Comparison of ENCODE assay signal across 1 cellular context in the genomic region with DNA sequence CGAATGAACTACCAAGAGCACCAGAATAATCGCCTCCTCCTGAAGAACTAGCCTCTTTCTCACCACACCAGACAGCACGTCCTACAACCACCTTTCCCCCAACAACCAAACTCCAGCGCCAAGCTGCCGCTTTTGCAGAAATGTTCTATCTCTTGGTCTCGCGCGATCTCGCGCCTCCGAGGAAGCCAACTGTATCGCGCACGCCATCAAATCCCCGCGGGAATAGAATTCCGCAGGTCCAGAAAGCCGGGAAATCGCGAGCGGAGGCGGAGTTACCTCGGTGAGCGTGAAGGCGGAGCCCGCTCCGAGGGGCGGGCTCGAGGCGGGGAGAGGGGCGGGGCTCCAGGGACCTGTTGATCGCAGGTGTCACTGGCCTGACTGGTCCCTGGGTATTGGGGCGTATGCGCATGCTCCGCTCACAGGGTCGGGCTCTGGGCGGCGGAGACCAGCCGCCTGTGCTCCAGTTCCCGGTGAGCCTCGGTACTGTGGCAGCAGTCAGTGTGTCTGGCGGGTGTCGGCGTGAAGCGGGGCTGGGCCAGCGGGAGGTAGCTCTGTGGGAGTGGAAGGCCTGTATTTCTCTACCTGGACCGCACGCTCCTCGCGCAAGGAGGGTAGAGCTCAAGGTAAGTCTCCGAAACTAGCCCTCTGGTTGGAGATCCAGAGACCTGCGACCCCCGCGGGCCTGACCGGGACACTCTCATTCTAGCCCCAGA.
A peak's percentile ranks its signal among the peaks of the same experiment; 100 is the strongest.
TF ChIP-seq lines count a peak whose summit lies in the region.

A gene (plus strand): TSS at position 463 of the 713 bp plus-strand sequence. CDS start 27,047 bp downstream, outside the sequence.

TF ChIP-seq in HepG2, 621 proteins besides CTCF, POLR2A, EP300 and RAD21 (continued from another document and continues in another):
- TF ChIP-seq ZNF614 (CRISPR knock-in tag; IDR thresholded peaks at IDR 0.05; ENCODE audit: borderline replicate concordance): no peak; the same call in 1 of the 2 replicates
- TF ChIP-seq, protein P1, sequence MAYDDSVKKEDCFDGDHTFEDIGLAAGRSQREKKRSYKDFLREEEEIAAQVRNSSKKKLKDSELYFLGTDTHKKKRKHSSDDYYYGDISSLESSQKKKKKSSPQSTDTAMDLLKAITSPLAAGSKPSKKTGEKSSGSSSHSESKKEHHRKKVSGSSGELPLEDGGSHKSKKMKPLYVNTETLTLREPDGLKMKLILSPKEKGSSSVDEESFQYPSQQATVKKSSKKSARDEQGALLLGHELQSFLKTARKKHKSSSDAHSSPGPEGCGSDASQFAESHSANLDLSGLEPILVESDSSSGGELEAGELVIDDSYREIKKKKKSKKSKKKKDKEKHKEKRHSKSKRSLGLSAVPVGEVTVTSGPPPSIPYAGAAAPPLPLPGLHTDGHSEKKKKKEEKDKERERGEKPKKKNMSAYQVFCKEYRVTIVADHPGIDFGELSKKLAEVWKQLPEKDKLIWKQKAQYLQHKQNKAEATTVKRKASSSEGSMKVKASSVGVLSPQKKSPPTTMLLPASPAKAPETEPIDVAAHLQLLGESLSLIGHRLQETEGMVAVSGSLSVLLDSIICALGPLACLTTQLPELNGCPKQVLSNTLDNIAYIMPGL (CRISPR knock-in tag; IDR thresholded peaks at IDR 0.05; ENCODE audit: borderline replicate concordance in 1 of 2, low read depth in 1 of 2): peak in 1 of 2 experiments; percentile 51; a peak in 1 of 4 replicates
- no peak for TF ChIP-seq SRSF4 (IDR thresholded peaks at IDR 0.05; ENCODE audit: low read depth, low read length, poor library complexity, severe bottlenecking)
- TF ChIP-seq WIZ (CRISPR knock-in tag; IDR thresholded peaks at IDR 0.05): 0 out of 2 replicates have a peak, but pooled peaks have one; percentile 45
- TF ChIP-seq ZNF543 (CRISPR knock-in tag; IDR thresholded peaks at IDR 0.05): peak; percentile 76; the same call in 1 of the 2 replicates
- TF ChIP-seq ZNF616 (CRISPR knock-in tag; IDR thresholded peaks at IDR 0.05; ENCODE audit: low read depth): peak; percentile 86
- no peak for TF ChIP-seq RORA (CRISPR knock-in tag; IDR thresholded peaks at IDR 0.05)
- no peak for TF ChIP-seq NFE2 (CRISPR knock-in tag; IDR thresholded peaks at IDR 0.05)
- no peak for TF ChIP-seq KDM5A (IDR thresholded peaks at IDR 0.05; ENCODE audit: borderline replicate concordance, low read length)
- TF ChIP-seq TARDBP (CRISPR knock-in tag; IDR thresholded peaks at IDR 0.05): peak; percentile 44; the same call in 1 of the 2 replicates
- TF ChIP-seq KAT8 (CRISPR knock-in tag; IDR thresholded peaks at IDR 0.05): peak; percentile 84
- TF ChIP-seq ZNF558 (CRISPR knock-in tag; IDR thresholded peaks at IDR 0.05; ENCODE audit: borderline replicate concordance): peak; percentile 4; the same call in 1 of the 2 replicates
- TF ChIP-seq KLF6 (CRISPR knock-in tag; IDR thresholded peaks at IDR 0.05): peak; percentile 67; the same call in 1 of the 2 replicates
- TF ChIP-seq CHD4 (IDR thresholded peaks at IDR 0.05; ENCODE audit: borderline replicate concordance, low read length): no peak
- TF ChIP-seq, protein P2, sequence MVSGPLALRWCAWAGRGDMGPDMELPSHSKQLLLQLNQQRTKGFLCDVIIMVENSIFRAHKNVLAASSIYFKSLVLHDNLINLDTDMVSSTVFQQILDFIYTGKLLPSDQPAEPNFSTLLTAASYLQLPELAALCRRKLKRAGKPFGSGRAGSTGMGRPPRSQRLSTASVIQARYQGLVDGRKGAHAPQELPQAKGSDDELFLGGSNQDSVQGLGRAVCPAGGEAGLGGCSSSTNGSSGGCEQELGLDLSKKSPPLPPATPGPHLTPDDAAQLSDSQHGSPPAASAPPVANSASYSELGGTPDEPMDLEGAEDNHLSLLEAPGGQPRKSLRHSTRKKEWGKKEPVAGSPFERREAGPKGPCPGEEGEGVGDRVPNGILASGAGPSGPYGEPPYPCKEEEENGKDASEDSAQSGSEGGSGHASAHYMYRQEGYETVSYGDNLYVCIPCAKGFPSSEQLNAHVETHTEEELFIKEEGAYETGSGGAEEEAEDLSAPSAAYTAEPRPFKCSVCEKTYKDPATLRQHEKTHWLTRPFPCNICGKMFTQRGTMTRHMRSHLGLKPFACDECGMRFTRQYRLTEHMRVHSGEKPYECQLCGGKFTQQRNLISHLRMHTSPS (CRISPR knock-in tag; IDR thresholded peaks at IDR 0.05; ENCODE audit: low read depth): no peak; the same call in 1 of the 2 replicates
- TF ChIP-seq SOX13 (IDR thresholded peaks at IDR 0.05): no peak
- peak in 1 of 2 experiments; percentile 7; a peak in 1 of 4 replicates for TF ChIP-seq SOX13 (CRISPR knock-in tag; conservative IDR thresholded peaks at IDR 0.05 in 1 of 2, IDR thresholded peaks at IDR 0.05 in 1 of 2)
- TF ChIP-seq MYNN (CRISPR knock-in tag; IDR thresholded peaks at IDR 0.05; ENCODE audit: low read depth): no peak
- TF ChIP-seq ZFP36L2 (CRISPR knock-in tag; IDR thresholded peaks at IDR 0.05): 0 out of 2 replicates have a peak, but pooled peaks have one; percentile 35
- TF ChIP-seq, protein P3, sequence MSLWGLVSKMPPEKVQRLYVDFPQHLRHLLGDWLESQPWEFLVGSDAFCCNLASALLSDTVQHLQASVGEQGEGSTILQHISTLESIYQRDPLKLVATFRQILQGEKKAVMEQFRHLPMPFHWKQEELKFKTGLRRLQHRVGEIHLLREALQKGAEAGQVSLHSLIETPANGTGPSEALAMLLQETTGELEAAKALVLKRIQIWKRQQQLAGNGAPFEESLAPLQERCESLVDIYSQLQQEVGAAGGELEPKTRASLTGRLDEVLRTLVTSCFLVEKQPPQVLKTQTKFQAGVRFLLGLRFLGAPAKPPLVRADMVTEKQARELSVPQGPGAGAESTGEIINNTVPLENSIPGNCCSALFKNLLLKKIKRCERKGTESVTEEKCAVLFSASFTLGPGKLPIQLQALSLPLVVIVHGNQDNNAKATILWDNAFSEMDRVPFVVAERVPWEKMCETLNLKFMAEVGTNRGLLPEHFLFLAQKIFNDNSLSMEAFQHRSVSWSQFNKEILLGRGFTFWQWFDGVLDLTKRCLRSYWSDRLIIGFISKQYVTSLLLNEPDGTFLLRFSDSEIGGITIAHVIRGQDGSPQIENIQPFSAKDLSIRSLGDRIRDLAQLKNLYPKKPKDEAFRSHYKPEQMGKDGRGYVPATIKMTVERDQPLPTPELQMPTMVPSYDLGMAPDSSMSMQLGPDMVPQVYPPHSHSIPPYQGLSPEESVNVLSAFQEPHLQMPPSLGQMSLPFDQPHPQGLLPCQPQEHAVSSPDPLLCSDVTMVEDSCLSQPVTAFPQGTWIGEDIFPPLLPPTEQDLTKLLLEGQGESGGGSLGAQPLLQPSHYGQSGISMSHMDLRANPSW (CRISPR knock-in tag; IDR thresholded peaks at IDR 0.05; ENCODE audit: borderline replicate concordance): no peak; the same call in 1 of the 2 replicates
- TF ChIP-seq MATR3 (CRISPR knock-in tag; IDR thresholded peaks at IDR 0.05): no peak
- TF ChIP-seq, protein P4, sequence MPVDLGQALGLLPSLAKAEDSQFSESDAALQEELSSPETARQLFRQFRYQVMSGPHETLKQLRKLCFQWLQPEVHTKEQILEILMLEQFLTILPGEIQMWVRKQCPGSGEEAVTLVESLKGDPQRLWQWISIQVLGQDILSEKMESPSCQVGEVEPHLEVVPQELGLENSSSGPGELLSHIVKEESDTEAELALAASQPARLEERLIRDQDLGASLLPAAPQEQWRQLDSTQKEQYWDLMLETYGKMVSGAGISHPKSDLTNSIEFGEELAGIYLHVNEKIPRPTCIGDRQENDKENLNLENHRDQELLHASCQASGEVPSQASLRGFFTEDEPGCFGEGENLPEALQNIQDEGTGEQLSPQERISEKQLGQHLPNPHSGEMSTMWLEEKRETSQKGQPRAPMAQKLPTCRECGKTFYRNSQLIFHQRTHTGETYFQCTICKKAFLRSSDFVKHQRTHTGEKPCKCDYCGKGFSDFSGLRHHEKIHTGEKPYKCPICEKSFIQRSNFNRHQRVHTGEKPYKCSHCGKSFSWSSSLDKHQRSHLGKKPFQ (CRISPR knock-in tag; IDR thresholded peaks at IDR 0.05; ENCODE audit: insufficient replicate concordance): no peak
- TF ChIP-seq, protein P5, sequence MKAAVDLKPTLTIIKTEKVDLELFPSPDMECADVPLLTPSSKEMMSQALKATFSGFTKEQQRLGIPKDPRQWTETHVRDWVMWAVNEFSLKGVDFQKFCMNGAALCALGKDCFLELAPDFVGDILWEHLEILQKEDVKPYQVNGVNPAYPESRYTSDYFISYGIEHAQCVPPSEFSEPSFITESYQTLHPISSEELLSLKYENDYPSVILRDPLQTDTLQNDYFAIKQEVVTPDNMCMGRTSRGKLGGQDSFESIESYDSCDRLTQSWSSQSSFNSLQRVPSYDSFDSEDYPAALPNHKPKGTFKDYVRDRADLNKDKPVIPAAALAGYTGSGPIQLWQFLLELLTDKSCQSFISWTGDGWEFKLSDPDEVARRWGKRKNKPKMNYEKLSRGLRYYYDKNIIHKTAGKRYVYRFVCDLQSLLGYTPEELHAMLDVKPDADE (CRISPR knock-in tag; IDR thresholded peaks at IDR 0.05): no peak
- peak; percentile 32; the same call in 1 of the 2 replicates for TF ChIP-seq MIER3 (CRISPR knock-in tag; IDR thresholded peaks at IDR 0.05; ENCODE audit: borderline replicate concordance)
- no peak for TF ChIP-seq MED1 (CRISPR knock-in tag; IDR thresholded peaks at IDR 0.05)
- TF ChIP-seq, protein P6, sequence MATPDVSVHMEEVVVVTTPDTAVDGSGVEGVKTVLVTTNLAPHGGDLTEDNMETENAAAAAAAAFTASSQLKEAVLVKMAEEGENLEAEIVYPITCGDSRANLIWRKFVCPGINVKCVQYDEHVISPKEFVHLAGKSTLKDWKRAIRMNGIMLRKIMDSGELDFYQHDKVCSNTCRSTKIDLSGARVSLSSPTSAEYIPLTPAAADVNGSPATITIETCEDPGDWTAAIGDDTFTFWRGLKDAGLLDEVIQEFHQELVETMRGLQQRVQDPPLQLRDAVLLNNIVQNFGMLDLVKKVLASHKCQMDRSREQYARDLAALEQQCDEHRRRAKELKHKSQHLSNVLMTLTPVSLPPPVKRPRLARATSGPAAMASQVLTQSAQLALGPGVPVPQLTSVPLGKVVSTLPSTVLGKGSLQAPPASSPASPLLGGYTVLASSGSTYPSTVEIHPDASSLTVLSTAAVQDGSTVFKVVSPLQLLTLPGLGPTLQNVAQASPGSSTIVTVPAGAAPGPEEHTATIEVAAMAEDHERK (CRISPR knock-in tag; IDR thresholded peaks at IDR 0.05; ENCODE audit: low read depth): no peak; the same call in 1 of the 2 replicates
- peak; percentile 84 for TF ChIP-seq ZFY (CRISPR knock-in tag; IDR thresholded peaks at IDR 0.05)
- TF ChIP-seq HNRNPLL (IDR thresholded peaks at IDR 0.05; ENCODE audit: low read depth, low read length, poor library complexity, severe bottlenecking): peak; percentile 85
- TF ChIP-seq HOXD1 (CRISPR knock-in tag; IDR thresholded peaks at IDR 0.05): peak; percentile 27; the same call in 1 of the 2 replicates
- no peak for TF ChIP-seq ZMAT3 (CRISPR knock-in tag; conservative IDR thresholded peaks at IDR 0.05)
- TF ChIP-seq, protein P7, sequence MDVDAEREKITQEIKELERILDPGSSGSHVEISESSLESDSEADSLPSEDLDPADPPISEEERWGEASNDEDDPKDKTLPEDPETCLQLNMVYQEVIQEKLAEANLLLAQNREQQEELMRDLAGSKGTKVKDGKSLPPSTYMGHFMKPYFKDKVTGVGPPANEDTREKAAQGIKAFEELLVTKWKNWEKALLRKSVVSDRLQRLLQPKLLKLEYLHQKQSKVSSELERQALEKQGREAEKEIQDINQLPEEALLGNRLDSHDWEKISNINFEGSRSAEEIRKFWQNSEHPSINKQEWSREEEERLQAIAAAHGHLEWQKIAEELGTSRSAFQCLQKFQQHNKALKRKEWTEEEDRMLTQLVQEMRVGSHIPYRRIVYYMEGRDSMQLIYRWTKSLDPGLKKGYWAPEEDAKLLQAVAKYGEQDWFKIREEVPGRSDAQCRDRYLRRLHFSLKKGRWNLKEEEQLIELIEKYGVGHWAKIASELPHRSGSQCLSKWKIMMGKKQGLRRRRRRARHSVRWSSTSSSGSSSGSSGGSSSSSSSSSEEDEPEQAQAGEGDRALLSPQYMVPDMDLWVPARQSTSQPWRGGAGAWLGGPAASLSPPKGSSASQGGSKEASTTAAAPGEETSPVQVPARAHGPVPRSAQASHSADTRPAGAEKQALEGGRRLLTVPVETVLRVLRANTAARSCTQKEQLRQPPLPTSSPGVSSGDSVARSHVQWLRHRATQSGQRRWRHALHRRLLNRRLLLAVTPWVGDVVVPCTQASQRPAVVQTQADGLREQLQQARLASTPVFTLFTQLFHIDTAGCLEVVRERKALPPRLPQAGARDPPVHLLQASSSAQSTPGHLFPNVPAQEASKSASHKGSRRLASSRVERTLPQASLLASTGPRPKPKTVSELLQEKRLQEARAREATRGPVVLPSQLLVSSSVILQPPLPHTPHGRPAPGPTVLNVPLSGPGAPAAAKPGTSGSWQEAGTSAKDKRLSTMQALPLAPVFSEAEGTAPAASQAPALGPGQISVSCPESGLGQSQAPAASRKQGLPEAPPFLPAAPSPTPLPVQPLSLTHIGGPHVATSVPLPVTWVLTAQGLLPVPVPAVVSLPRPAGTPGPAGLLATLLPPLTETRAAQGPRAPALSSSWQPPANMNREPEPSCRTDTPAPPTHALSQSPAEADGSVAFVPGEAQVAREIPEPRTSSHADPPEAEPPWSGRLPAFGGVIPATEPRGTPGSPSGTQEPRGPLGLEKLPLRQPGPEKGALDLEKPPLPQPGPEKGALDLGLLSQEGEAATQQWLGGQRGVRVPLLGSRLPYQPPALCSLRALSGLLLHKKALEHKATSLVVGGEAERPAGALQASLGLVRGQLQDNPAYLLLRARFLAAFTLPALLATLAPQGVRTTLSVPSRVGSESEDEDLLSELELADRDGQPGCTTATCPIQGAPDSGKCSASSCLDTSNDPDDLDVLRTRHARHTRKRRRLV (CRISPR knock-in tag; IDR thresholded peaks at IDR 0.05): no peak
- no peak for TF ChIP-seq ZNF776 (CRISPR knock-in tag; IDR thresholded peaks at IDR 0.05)
- TF ChIP-seq SSRP1 (CRISPR knock-in tag; IDR thresholded peaks at IDR 0.05): no peak
- TF ChIP-seq ZNF468 (CRISPR knock-in tag; IDR thresholded peaks at IDR 0.05): no peak
- no peak for TF ChIP-seq ZNF768 (CRISPR knock-in tag; IDR thresholded peaks at IDR 0.05)
- TF ChIP-seq ONECUT2 (CRISPR knock-in tag; IDR thresholded peaks at IDR 0.05): no peak
- peak; percentile 83; the same call in 1 of the 2 replicates for TF ChIP-seq PAWR (CRISPR knock-in tag; IDR thresholded peaks at IDR 0.05; ENCODE audit: borderline replicate concordance)
- peak; percentile 68 for TF ChIP-seq NR2C2 (CRISPR knock-in tag; IDR thresholded peaks at IDR 0.05; ENCODE audit: borderline replicate concordance)
- peak; percentile 87 for TF ChIP-seq KDM5B (CRISPR knock-in tag; IDR thresholded peaks at IDR 0.05; ENCODE audit: borderline replicate concordance)
- TF ChIP-seq, protein P8, sequence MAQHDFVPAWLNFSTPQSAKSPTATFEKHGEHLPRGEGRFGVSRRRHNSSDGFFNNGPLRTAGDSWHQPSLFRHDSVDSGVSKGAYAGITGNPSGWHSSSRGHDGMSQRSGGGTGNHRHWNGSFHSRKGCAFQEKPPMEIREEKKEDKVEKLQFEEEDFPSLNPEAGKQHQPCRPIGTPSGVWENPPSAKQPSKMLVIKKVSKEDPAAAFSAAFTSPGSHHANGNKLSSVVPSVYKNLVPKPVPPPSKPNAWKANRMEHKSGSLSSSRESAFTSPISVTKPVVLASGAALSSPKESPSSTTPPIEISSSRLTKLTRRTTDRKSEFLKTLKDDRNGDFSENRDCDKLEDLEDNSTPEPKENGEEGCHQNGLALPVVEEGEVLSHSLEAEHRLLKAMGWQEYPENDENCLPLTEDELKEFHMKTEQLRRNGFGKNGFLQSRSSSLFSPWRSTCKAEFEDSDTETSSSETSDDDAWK (CRISPR knock-in tag; IDR thresholded peaks at IDR 0.05): no peak
- no peak for TF ChIP-seq RFX5 (IDR thresholded peaks at IDR 0.05; ENCODE audit: low read depth, low read length)
- TF ChIP-seq ZC3H13 (CRISPR knock-in tag; IDR thresholded peaks at IDR 0.05): no peak
